ENCODE assay signal across 1 cellular context in the genomic region with DNA sequence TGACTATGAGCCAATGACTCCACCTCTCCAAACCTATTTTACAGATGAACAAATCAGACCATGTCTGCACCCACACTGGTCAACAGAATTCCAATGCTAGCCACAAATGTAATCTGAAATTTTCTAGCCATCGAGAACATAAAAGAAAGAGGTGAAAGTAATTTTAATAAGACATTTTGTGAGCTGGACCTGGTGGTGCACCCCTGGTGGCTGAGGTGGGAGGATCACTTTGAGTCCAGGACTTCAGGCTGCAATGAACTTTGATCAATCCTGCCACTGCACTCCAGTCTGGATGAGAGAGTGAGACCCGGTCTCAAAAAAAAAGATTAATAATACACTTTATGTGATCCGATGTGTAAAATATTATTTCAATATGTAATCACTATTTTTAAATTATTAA.
TF ChIP-seq lines count a peak whose summit lies in the region.

No MANE protein-coding gene starts in this region.

TF ChIP-seq in K562, 482 proteins besides CTCF, POLR2A, EP300 and RAD21:
- TF ChIP-seq, protein P1, sequence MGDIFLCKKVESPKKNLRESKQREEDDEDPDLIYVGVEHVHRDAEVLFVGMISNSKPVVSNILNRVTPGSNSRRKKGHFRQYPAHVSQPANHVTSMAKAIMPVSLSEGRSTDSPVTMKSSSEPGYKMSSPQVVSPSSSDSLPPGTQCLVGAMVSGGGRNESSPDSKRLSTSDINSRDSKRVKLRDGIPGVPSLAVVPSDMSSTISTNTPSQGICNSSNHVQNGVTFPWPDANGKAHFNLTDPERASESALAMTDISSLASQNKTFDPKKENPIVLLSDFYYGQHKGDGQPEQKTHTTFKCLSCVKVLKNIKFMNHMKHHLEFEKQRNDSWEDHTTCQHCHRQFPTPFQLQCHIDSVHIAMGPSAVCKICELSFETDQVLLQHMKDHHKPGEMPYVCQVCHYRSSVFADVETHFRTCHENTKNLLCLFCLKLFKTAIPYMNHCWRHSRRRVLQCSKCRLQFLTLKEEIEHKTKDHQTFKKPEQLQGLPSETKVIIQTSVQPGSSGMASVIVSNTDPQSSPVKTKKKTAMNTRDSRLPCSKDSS (IDR thresholded peaks at IDR 0.05; ENCODE audit: low read depth, partially characterized antibody): no peak
- no peak for TF ChIP-seq COPS2 (conservative IDR thresholded peaks at IDR 0.05)
